Comparison of ENCODE assay signal across 26 cellular contexts in the genomic region with DNA sequence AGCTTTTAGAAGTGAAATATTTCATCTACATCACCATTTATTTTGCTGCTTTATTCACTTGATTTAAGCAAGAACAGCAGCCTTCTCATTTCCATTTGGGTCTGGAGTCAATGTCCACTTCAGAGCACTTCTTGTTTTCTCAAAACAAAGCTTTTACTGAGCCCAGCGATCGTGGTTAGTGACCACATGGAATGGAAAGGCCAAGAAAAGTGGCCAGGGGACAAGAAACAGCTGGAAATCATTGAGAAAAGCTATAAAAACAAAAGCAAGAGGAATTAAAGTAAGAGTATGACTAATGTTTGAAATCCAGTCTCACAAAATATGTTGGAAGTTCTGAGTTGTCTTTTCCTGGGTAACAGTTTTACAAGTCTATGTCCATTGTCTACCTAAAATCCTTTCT.
DNase-seq lines count a peak whose midpoint lies in the region; ATAC-seq and TF ChIP-seq lines count a peak whose summit lies in the region.
"Had no signal": no experiment of that assay in that cellular context is flagged by ENCODE, and none has a peak within 500 bp of the region (broad histone marks: within the 10 kb centered on the region; RNA-seq: fewer than 3 reads in every experiment).

No MANE protein-coding gene starts in this region.

- no peak overlapping the region for H3K9ac ChIP-seq in PC-3 (ENCODE audit: low read length)

- H3K79me2 ChIP-seq in PC-3 (ENCODE audit: low read length): no peaks in the 10 kb centered on the region

- ATAC-seq in PC-3: no peak
- ATAC-seq: activated CD8-positive, alpha-beta T cell treated with anti-CD3 and anti-CD28 coated beads, Interleukin-2, amount 10 ng/mL, durations not matched to agents 7 days and 5 days; activated T-cell treated with anti-CD3 and anti-CD28 coated beads, Interleukin-2, amount 50 U/mL, for 4 hours; K562; naive thymus-derived CD8-positive, alpha-beta T cell; stimulated activated effector memory CD8-positive, alpha-beta T cell treated with anti-CD3 and anti-CD28 coated beads, Interleukin-12 subunit alpha, Interleukin-12 subunit beta, amount 100 ng/mL, for 72 hours had no signal

- POLR2A ChIA-PET in PC-3 (lab: Charles Lee; ENCODE audit: unreplicated experiment): no interaction called here

- TF ChIP-seq CTCF in PC-3 (conservative IDR thresholded peaks at IDR 0.05; ENCODE audit: low read depth, low read length): no peak

- H3K4me2 ChIP-seq in PC-3 (ENCODE audit: low read length): no peak overlapping the region
- H3K4me2 ChIP-seq: PC-9 had no signal

- BruUV-seq in PC-3 (replicated peaks; lab: Mats Ljungman, UMichigan): no TSS peak

- no peaks in the 10 kb centered on the region for H3K9me3 ChIP-seq in PC-3 (ENCODE audit: low read length)
- H3K9me3 ChIP-seq: SJSA1 had no signal

- H4K20me1 ChIP-seq in PC-3 (ENCODE audit: low read length): no peaks in the 10 kb centered on the region

- H3K4me1 ChIP-seq in PC-3 (ENCODE audit: insufficient read depth, low read length): no peaks in the 10 kb centered on the region
- H3K4me1 ChIP-seq: SJSA1 had no signal

- no peaks in the 10 kb centered on the region for H3K36me3 ChIP-seq in PC-3 (ENCODE audit: low read depth, low read length)
- H3K36me3 ChIP-seq: SJSA1 had no signal

- H2AFZ ChIP-seq in PC-3 (ENCODE audit: low read length): no peak overlapping the region
- H2AFZ ChIP-seq: PC-9 had no signal

- intact Hi-C loops in PC-3 (cut with micrococcal nuclease): no loop called here

- H3K27ac ChIP-seq in PC-3 (ENCODE audit: low read length): no peak overlapping the region
- H3K27ac ChIP-seq: dorsolateral prefrontal cortex, PC-9, SJSA1 had no signal

- no peak overlapping the region for H3K4me3 ChIP-seq in PC-3 (ENCODE audit: low read length)
- H3K4me3 ChIP-seq: dorsolateral prefrontal cortex, K562, PC-9, SJSA1 had no signal

- no peaks in the 10 kb centered on the region for H3F3A ChIP-seq in PC-3 (ENCODE audit: low read length, unreplicated experiment)

- CTCF ChIA-PET in PC-3 (lab: Charles Lee): no interaction called here

- DNase-seq in AG08396 (ENCODE audit: low spot score) (peak; percentile 8), HT1080 (ENCODE audit: low read depth) (peak; percentile 15), dedifferentiated amniotic fluid mesenchymal stem cell (ENCODE audit: extremely low spot score) (peak; percentile 43), non-pigmented ciliary epithelial cell (ENCODE audit: low read depth) (peak; percentile 15), LoVo (ENCODE audit: low spot score) (no peak), putamen (ENCODE audit: low spot score) (no peak), PC-3 (no peak)
- DNase-seq in stimulated activated naive CD4-positive, alpha-beta T cell treated with Interleukin-2 at 50 U/mL for 16 hours (lab: John Stamatoyannopoulos, UW): no peak
- DNase-seq: ACHN; activated B cell treated with CpG ODN at 0.5 μM for 24 hours; activated CD8-positive, alpha-beta T cell treated with anti-CD3 and anti-CD28 coated beads, Interleukin-2, amount 10 ng/mL, durations not matched to agents 7 days and 5 days; activated naive CD4-positive, alpha-beta T cell treated with anti-CD3 and anti-CD28 coated beads, Interleukin-2, amount 50 U/mL, for 16 hours; activated T-cell treated with anti-CD3 and anti-CD28 coated beads, Interleukin-2, amount 50 U/mL, for 4 hours; dorsolateral prefrontal cortex; erythroblast; hippocampal formation; kidney; naive thymus-derived CD8-positive, alpha-beta T cell; NCI-H1092 treated with DMSO at 0.1 percent for 48 hours; NCI-H748 treated with DMSO at 0.1 percent for 48 hours; PC-9; posterior cingulate gyrus; trophoblast cell had no signal

- H3K9me2 ChIP-seq in PC-3 (replicated peaks; ENCODE audit: low read length): no peaks in the 10 kb centered on the region

- no peaks in the 10 kb centered on the region for H3K27me3 ChIP-seq in PC-3 (ENCODE audit: low read length)
- H3K27me3 ChIP-seq: dorsolateral prefrontal cortex, SJSA1 had no signal

Comparison
In these comparisons a context has a peak if more than half of its experiments do, and no peak if none do; other contexts are left out.
1. DNase-seq: peak in AG08396 (single experiment), HT1080 (single experiment), dedifferentiated amniotic fluid mesenchymal stem cell (single experiment) and non-pigmented ciliary epithelial cell (single experiment); none in LoVo (single experiment), stimulated activated naive CD4-positive, alpha-beta T cell treated with Interleukin-2 at 50 U/mL for 16 hours (single experiment), putamen (single experiment) and PC-3 (single experiment).